ENCODE assay signal across 11 cellular contexts in the genomic region with DNA sequence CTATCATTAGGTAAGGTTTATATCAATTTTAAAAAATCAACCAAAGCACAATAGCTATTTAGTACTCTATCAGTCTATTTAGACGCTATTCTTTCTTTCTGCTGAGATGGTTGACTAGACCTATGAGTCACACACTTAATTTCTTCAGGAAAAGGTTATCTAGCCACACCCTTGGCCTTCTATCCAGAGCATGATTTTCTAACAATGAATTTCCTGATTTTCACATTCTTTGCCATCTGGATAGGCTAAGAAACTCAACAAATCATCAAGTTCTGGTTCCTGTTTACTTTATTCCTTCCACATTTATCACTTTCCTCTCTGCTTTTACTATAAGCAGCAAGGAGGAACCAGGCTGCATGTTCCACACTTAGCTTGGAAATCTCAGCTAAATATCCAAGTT. TPM values are rescaled to one million over a fixed set of nuclear protein-coding genes. Genes with fewer than 3 reads are reported as not detected.
A peak's percentile ranks its signal among the peaks of the same experiment; 100 is the strongest.
DNase-seq lines count a peak whose midpoint lies in the region; ATAC-seq, FAIRE-seq and TF ChIP-seq lines count a peak whose summit lies in the region.
"Had no signal": no experiment of that assay in that cellular context is flagged by ENCODE, and none has a peak within 500 bp of the region (broad histone marks: within the 10 kb centered on the region; RNA-seq: fewer than 3 reads in every experiment).

No MANE protein-coding gene starts in this region.

- H3F3A ChIP-seq in GM23338 (replicated peaks; ENCODE audit: low read depth) (no peaks in the 10 kb centered on the region), SK-N-SH (replicated peaks; ENCODE audit: insufficient read depth) (peaks cover 9% of the 10 kb centered on the region)

- H2AFZ ChIP-seq in GM23338 (peak overlapping the region; percentile 25; the same call in 1 of the 2 replicates), SK-N-SH (ENCODE audit: low read depth) (peak overlapping the region; percentile 42; the same call in 1 of the 2 replicates)

- H3K36me3 ChIP-seq in GM23338 (ENCODE audit: insufficient read depth), result no peaks in the 10 kb centered on the region
- H3K36me3 ChIP-seq in SK-N-SH (replicated peaks in 1 of 2; ENCODE audit: control insufficient read depth in 1 of 2, insufficient read depth in 2 of 2, low read length in 1 of 2), result no peaks in the 10 kb centered on the region
- H3K36me3 ChIP-seq in small intestine (ENCODE audit: control insufficient read depth in 2 of 2, insufficient read depth in 2 of 2, low read length in 2 of 2), result no peaks in the 10 kb centered on the region

- H3K4me3 ChIP-seq in GM23338 (no peak overlapping the region), SK-N-SH (ENCODE audit: low read depth in 2 of 2, low read length in 1 of 2) (no peak overlapping the region), small intestine (ENCODE audit: low read depth in 1 of 2, low read length in 2 of 2) (no peak overlapping the region)

- 0% methylated on average over 1 of the region's 1 CpG for WGBS in SK-N-SH (ENCODE audit: low lambda C conversion rate)
- WGBS in small intestine, 3 donors, result 6 to 33% (median 25%) methylated on average over 1 of the region's 1 CpG

- no peaks in the 10 kb centered on the region for H3K9me2 ChIP-seq in GM23338 (ENCODE audit: insufficient read depth)
- H3K9me2 ChIP-seq in SK-N-SH, result no peaks in the 10 kb centered on the region

- H3K27ac ChIP-seq in GM23338 (ENCODE audit: low read depth) (no peak overlapping the region), SK-N-SH (ENCODE audit: low read depth in 2 of 2, low read length in 1 of 2) (peak overlapping the region; percentile 43 to 63; a peak in 3 of 4 replicates), small intestine (ENCODE audit: low read depth in 1 of 2, low read length in 1 of 2) (peak overlapping the region in 1 of 2 donors; percentile 44)

- H3K4me1 Mint-ChIP-seq in GM23338, result peaks cover 6% of the 10 kb centered on the region

- H3K36me3 Mint-ChIP-seq in GM23338 (ENCODE audit: low read depth), result no peaks in the 10 kb centered on the region

- TF ChIP-seq RAD21 in SK-N-SH (IDR thresholded peaks at IDR 0.05; ENCODE audit: low read length), result no peak

- no peak overlapping the region for H3K4me3 Mint-ChIP-seq in GM23338
- H3K4me3 Mint-ChIP-seq: T-helper 1 cell treated with Interleukin-12 subunit alpha and Interleukin-12 subunit beta and Interleukin-4 antibody, amounts not matched to agents 30 μg/mL and 1 μg/mL, for 36 hours had no signal

- H3K27me3 ChIP-seq in GM23338 (ENCODE audit: insufficient read depth), result no peaks in the 10 kb centered on the region
- H3K27me3 ChIP-seq in SK-N-SH (ENCODE audit: insufficient read depth), result no peaks in the 10 kb centered on the region; the same call in 1 of the 2 replicates
- no peaks in the 10 kb centered on the region for H3K27me3 ChIP-seq in small intestine (ENCODE audit: control insufficient read depth in 2 of 2, insufficient read depth in 2 of 2, low read length in 2 of 2)

- DNase-seq in GM23338 (ENCODE audit: low spot score) (no peak), SK-N-SH (no peak), foreskin melanocyte (peak; percentile 71), small intestine (peak; percentile 28), C1 segment of cervical spinal cord (lab: John Stamatoyannopoulos, UW) (no peak), retina (no peak), NCI-H1092 (lab: John Stamatoyannopoulos, UW) (no peak), iPS-NIHi11 (ENCODE audit: low spot score) (no peak)
- DNase-seq: effector CD8-positive, alpha-beta T cell; NCI-H2171 treated with DMSO at 0.1 percent for 48 hours had no signal

- H3K4me2 ChIP-seq in GM23338, result no peak overlapping the region
- H3K4me2 ChIP-seq in SK-N-SH, result no peak overlapping the region

- H3K9me3 ChIP-seq in SK-N-SH (no peaks in the 10 kb centered on the region), small intestine (ENCODE audit: control insufficient read depth, low read depth) (peaks cover 2% of the 10 kb centered on the region)

- CTCF ChIA-PET in SK-N-SH (lab: Yijun Ruan, JAX), result interaction anchor here (0.6 kb wide), 1 partner anchor 1214 kb away, joined by 4 read pairs; no protein-coding TSS in a partner anchor

- TF ChIP-seq CTCF in GM23338 (conservative IDR thresholded peaks at IDR 0.05; ENCODE audit: low read depth in 2 of 2), result no peak
- no peak for TF ChIP-seq CTCF in SK-N-SH (IDR thresholded peaks at IDR 0.05)

- H4K20me1 ChIP-seq in GM23338 (replicated peaks; ENCODE audit: insufficient read depth), result no peaks in the 10 kb centered on the region
- H4K20me1 ChIP-seq in SK-N-SH (ENCODE audit: insufficient read depth), result no peaks in the 10 kb centered on the region

- no peak overlapping the region for H3K27ac Mint-ChIP-seq in GM23338
- H3K27ac Mint-ChIP-seq: T-helper 1 cell treated with Interleukin-12 subunit alpha and Interleukin-12 subunit beta and Interleukin-4 antibody, amounts not matched to agents 30 μg/mL and 1 μg/mL, for 36 hours had no signal

- no peaks in the 10 kb centered on the region for H3K9me3 Mint-ChIP-seq in GM23338
- H3K9me3 Mint-ChIP-seq: T-helper 1 cell treated with Interleukin-12 subunit alpha and Interleukin-12 subunit beta and Interleukin-4 antibody, amounts not matched to agents 30 μg/mL and 1 μg/mL, for 36 hours had no signal

- POLR2A ChIA-PET in SK-N-SH (lab: Yijun Ruan, JAX), result no interaction called here

- H3K9ac ChIP-seq in SK-N-SH, result no peak overlapping the region

- H3K4me1 ChIP-seq in GM23338 (ENCODE audit: insufficient read depth), result peaks cover 9% of the 10 kb centered on the region; the same call in 1 of the 2 replicates
- peaks cover 0 to 17% of the 10 kb centered on the region in 2 experiments; a peak in 2 of 4 replicates for H3K4me1 ChIP-seq in SK-N-SH (ENCODE audit: control insufficient read depth in 1 of 2, insufficient read depth in 2 of 2, low read depth in 1 of 2, low read length in 1 of 2)
- H3K4me1 ChIP-seq in small intestine (ENCODE audit: control insufficient read depth in 2 of 2, insufficient read depth in 1 of 2, low read depth in 1 of 2, low read length in 1 of 2), result peaks cover 0 to 2% of the 10 kb centered on the region in 2 donors

- ATAC-seq in GM23338, result no peak

- no peak for TF ChIP-seq EP300 in SK-N-SH (IDR thresholded peaks at IDR 0.05; ENCODE audit: borderline replicate concordance in 1 of 2, low read depth in 1 of 2, low read length in 1 of 2)

- no peaks in the 10 kb centered on the region for H3K79me2 ChIP-seq in GM23338 (replicated peaks; ENCODE audit: insufficient read depth)
- H3K79me2 ChIP-seq in SK-N-SH (ENCODE audit: insufficient read depth), result no peaks in the 10 kb centered on the region

- no peaks in the 10 kb centered on the region for H3K27me3 Mint-ChIP-seq in GM23338 (ENCODE audit: insufficient read depth, low read depth, poor library complexity)

- FAIRE-seq in small intestine (lab: Jason Lieb, UNC), result no peak

TF ChIP-seq in GM23338, 12 proteins besides CTCF, POLR2A, EP300 and RAD21 (continues in another document):
- TF ChIP-seq EZH2phosphoT487 (IDR thresholded peaks at IDR 0.05; ENCODE audit: unreplicated experiment), result no peak
- no peak for TF ChIP-seq JUNB (IDR thresholded peaks at IDR 0.05; ENCODE audit: unreplicated experiment)
- no peak for TF ChIP-seq NANOG (IDR thresholded peaks at IDR 0.05; ENCODE audit: borderline replicate concordance)
- no peak for TF ChIP-seq POLR2AphosphoS5 (IDR thresholded peaks at IDR 0.05; ENCODE audit: low read depth)

TF ChIP-seq in SK-N-SH, 30 proteins besides CTCF, POLR2A, EP300 and RAD21:
- TF ChIP-seq TEAD4 (IDR thresholded peaks at IDR 0.05; ENCODE audit: borderline replicate concordance, insufficient read depth) (no peak), FOSL2 (IDR thresholded peaks at IDR 0.05; ENCODE audit: borderline replicate concordance, low read depth) (peak; percentile 65; the same call in 1 of the 2 replicates), TCF12 (IDR thresholded peaks at IDR 0.05) (peak; percentile 51)

RNA-seq across cellular contexts. Expression of a gene that starts 8.1 kb away (rescaled TPM):
- total RNA-seq in GM23338 (2014; rRNA removed; shearing (Covaris generic)), result not detected in 2 replicates
- polyA plus RNA-seq in GM23338 (2016; fragmentation: Nextera tagmentation; extraction: Ambion mirVana) (not detected in 2 replicates), SK-N-SH (2012; rRNA removed) (not detected in 2 replicates), small intestine (not detected)
- not detected in 2 replicates for polyA plus RNA-seq in SK-N-SH (2012; cell fraction: cytosol; rRNA removed)
- polyA plus RNA-seq in SK-N-SH (2012; cell fraction: nucleus; rRNA removed), result not detected in 2 replicates

Comparison
In these comparisons a context has a peak if more than half of its experiments do, and no peak if none do; other contexts are left out.
1. DNase-seq: peak in foreskin melanocyte (single experiment) and small intestine (single experiment); none in GM23338 (single experiment), SK-N-SH (single experiment), C1 segment of cervical spinal cord (0 of 14), retina (single experiment), NCI-H1092 (single experiment) and iPS-NIHi11 (single experiment).